In genomic region chr9:18268381-18268780, GRCh38 we compare ENCODE assay signal across 13 cellular contexts.
DNase-seq lines count a peak whose midpoint lies in the region; ATAC-seq, FAIRE-seq and TF ChIP-seq lines count a peak whose summit lies in the region.
"Had no signal": no experiment of that assay in that cellular context is flagged by ENCODE, and none has a peak within 500 bp of the region (broad histone marks: within the 10 kb centered on the region; RNA-seq: fewer than 3 reads in every experiment).

No MANE protein-coding gene starts in this region.

- DNase-seq in AG08395 (ENCODE audit: low spot score): peak; percentile 71
- peak; percentile 2 for DNase-seq in HTR-8/SVneo (ENCODE audit: insufficient read length, low spot score)
- DNase-seq in cardiac fibroblast (ENCODE audit: low read depth in 2 of 2): peak; percentile 59 to 84
- peak; percentile 83 for DNase-seq in kidney glomerular epithelial cell (lab: John Stamatoyannopoulos, UW)
- no peak for DNase-seq in activated CD8-positive, alpha-beta memory T cell treated with anti-CD3 and anti-CD28 coated beads, Interleukin-2, amount 50 U/mL, for 48 hours
- DNase-seq in NCI-H1417 treated with DMSO at 0.1 percent for 48 hours (lab: John Stamatoyannopoulos, UW): no peak
- DNase-seq in SKM-1 (lab: John Stamatoyannopoulos, UW; ENCODE audit: unreplicated experiment): no peak
- DNase-seq: activated T-cell treated with anti-CD3 and anti-CD28 coated beads for 4 hours; DND-41; natural killer cell; NCI-H446 treated with DMSO at 0.1 percent for 48 hours; stimulated activated CD4-positive, alpha-beta T cell treated with anti-CD3 and anti-CD28 coated beads, Interleukin-12 subunit alpha, Interleukin-12 subunit beta, amount 100 ng/mL, for 4 hours had no signal

- no peak for TF ChIP-seq CTCF in cardiac fibroblast (IDR thresholded peaks at IDR 0.05; ENCODE audit: low read depth, low read length)

- ATAC-seq in HG02852 (IDR thresholded peaks at IDR 0.05; ENCODE audit: unreplicated experiment): no peak
- ATAC-seq: natural killer cell had no signal

- no peak for FAIRE-seq in HTR-8/SVneo (lab: Jason Lieb, UNC)

- H3K4me3 ChIP-seq in cardiac fibroblast (replicated peaks in 1 of 2; ENCODE audit: low read depth in 2 of 2, low read length in 2 of 2): no peak overlapping the region

Comparison
In these comparisons a context has a peak if more than half of its experiments do, and no peak if none do; other contexts are left out.
1. DNase-seq: peak in AG08395 (single experiment), HTR-8/SVneo (single experiment), cardiac fibroblast (2 of 2) and kidney glomerular epithelial cell (single experiment); none in activated CD8-positive, alpha-beta memory T cell treated with anti-CD3 and anti-CD28 coated beads, Interleukin-2, amount 50 U/mL, for 48 hours (single experiment), NCI-H1417 treated with DMSO at 0.1 percent for 48 hours (single experiment) and SKM-1 (single experiment).